3 cellular contexts compared by ENCODE assay signal in the genomic region with DNA sequence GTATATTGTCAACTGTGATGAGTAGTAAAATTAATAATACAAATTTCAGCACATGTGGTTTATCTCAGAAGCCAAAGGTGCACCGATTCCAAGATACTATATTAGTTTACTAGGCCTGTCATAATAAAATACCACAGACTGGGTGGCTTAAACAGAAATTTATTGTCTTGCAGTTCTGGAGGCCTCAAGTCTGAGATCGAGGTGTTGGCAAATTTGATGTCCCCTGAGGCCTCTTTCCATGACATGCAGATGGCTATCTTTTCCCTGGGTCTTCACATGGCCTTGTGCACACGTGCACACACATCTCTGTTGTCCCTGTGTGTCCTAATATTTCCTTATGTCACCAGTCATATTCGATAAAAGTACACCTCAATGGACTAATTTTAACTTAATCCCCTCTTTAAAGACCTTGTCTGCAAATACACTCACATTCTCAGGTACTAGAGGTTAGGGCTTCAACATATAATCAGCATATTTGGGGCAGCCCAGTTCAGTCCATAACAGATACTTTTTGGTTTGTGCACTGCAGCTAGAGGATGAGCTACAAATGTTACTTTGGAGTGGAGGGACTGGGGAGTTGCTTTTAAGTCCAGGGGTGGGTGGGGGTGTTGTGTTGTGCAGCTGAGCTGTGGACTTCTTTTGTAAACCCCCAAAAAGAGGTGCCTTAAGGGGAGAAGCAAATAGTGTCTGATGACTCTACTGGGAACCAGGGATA.
TF ChIP-seq lines count a peak whose summit lies in the region.

No MANE protein-coding gene starts in this region.

TF ChIP-seq in A549, 52 proteins besides CTCF, POLR2A, EP300 and RAD21:
- no peak for TF ChIP-seq KDM5A (IDR thresholded peaks at IDR 0.05)
- TF ChIP-seq NFE2L2 (conservative IDR thresholded peaks at IDR 0.05; ENCODE audit: low read length): no peak
- TF ChIP-seq CHD2 (IDR thresholded peaks at IDR 0.05; ENCODE audit: low read length, partially characterized antibody): no peak
- TF ChIP-seq JUNB (IDR thresholded peaks at IDR 0.05): no peak
- no peak for TF ChIP-seq NPAS2 (CRISPR knock-in tag; IDR thresholded peaks at IDR 0.05; ENCODE audit: borderline replicate concordance)
- TF ChIP-seq KDM1A (IDR thresholded peaks at IDR 0.05; ENCODE audit: low read depth): no peak
- no peak for TF ChIP-seq TP53 (CRISPR knock-in tag; IDR thresholded peaks at IDR 0.05)
- no peak for TF ChIP-seq EHMT2 (IDR thresholded peaks at IDR 0.05; ENCODE audit: low read depth)
- TF ChIP-seq, protein P1, sequence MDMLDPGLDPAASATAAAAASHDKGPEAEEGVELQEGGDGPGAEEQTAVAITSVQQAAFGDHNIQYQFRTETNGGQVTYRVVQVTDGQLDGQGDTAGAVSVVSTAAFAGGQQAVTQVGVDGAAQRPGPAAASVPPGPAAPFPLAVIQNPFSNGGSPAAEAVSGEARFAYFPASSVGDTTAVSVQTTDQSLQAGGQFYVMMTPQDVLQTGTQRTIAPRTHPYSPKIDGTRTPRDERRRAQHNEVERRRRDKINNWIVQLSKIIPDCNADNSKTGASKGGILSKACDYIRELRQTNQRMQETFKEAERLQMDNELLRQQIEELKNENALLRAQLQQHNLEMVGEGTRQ (IDR thresholded peaks at IDR 0.05): no peak
- no peak for TF ChIP-seq POLR2AphosphoS2 (conservative IDR thresholded peaks at IDR 0.05; ENCODE audit: low read length)
- TF ChIP-seq FOSL2 (IDR thresholded peaks at IDR 0.05): no peak
- TF ChIP-seq FOSL2 (CRISPR knock-in tag; IDR thresholded peaks at IDR 0.05): no peak
- no peak for TF ChIP-seq EHF (CRISPR knock-in tag; IDR thresholded peaks at IDR 0.05)
- no peak for TF ChIP-seq TFCP2L1 (CRISPR knock-in tag; IDR thresholded peaks at IDR 0.05)
- no peak for TF ChIP-seq MAZ (IDR thresholded peaks at IDR 0.05; ENCODE audit: borderline replicate concordance, low read depth, low read length)

TF ChIP-seq in HEK293, 187 proteins besides CTCF, POLR2A, EP300 and RAD21:
- TF ChIP-seq OSR2 (tag by site-specific recombination; IDR thresholded peaks at IDR 0.05) (no peak), ZNF600 (tag by site-specific recombination; IDR thresholded peaks at IDR 0.05) (0 out of 2 replicates have a peak, but pooled peaks have one; percentile 15), ZNF585B (tag by site-specific recombination; IDR thresholded peaks at IDR 0.05) (no peak), ZNF221 (tag by site-specific recombination; IDR thresholded peaks at IDR 0.05; ENCODE audit: borderline replicate concordance) (no peak), ZNF223 (tag by site-specific recombination; IDR thresholded peaks at IDR 0.05) (no peak), KLF8 (tag by site-specific recombination; IDR thresholded peaks at IDR 0.05) (no peak)
- TF ChIP-seq, protein P2, sequence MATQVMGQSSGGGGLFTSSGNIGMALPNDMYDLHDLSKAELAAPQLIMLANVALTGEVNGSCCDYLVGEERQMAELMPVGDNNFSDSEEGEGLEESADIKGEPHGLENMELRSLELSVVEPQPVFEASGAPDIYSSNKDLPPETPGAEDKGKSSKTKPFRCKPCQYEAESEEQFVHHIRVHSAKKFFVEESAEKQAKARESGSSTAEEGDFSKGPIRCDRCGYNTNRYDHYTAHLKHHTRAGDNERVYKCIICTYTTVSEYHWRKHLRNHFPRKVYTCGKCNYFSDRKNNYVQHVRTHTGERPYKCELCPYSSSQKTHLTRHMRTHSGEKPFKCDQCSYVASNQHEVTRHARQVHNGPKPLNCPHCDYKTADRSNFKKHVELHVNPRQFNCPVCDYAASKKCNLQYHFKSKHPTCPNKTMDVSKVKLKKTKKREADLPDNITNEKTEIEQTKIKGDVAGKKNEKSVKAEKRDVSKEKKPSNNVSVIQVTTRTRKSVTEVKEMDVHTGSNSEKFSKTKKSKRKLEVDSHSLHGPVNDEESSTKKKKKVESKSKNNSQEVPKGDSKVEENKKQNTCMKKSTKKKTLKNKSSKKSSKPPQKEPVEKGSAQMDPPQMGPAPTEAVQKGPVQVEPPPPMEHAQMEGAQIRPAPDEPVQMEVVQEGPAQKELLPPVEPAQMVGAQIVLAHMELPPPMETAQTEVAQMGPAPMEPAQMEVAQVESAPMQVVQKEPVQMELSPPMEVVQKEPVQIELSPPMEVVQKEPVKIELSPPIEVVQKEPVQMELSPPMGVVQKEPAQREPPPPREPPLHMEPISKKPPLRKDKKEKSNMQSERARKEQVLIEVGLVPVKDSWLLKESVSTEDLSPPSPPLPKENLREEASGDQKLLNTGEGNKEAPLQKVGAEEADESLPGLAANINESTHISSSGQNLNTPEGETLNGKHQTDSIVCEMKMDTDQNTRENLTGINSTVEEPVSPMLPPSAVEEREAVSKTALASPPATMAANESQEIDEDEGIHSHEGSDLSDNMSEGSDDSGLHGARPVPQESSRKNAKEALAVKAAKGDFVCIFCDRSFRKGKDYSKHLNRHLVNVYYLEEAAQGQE (tag by site-specific recombination; IDR thresholded peaks at IDR 0.05): no peak

TF ChIP-seq in K562, 482 proteins besides CTCF, POLR2A, EP300 and RAD21:
- TF ChIP-seq BACH1 (tag; IDR thresholded peaks at IDR 0.05) (no peak), RUNX1 (IDR thresholded peaks at IDR 0.05; ENCODE audit: low read depth) (no peak), BHLHE40 (IDR thresholded peaks at IDR 0.05; ENCODE audit: low read length) (0 out of 2 replicates have a peak, but pooled peaks have one; percentile 30), MYC (IDR thresholded peaks at IDR 0.05; ENCODE audit: low read depth, low read length) (0 out of 2 replicates have a peak, but pooled peaks have one; percentile 23), MYC (CRISPR knock-in tag; IDR thresholded peaks at IDR 0.05; ENCODE audit: borderline replicate concordance, low read depth) (no peak), KAT7 (CRISPR knock-in tag; IDR thresholded peaks at IDR 0.05; ENCODE audit: borderline replicate concordance) (no peak), ZZZ3 (IDR thresholded peaks at IDR 0.05) (no peak), STAT5B (CRISPR knock-in tag; IDR thresholded peaks at IDR 0.05) (no peak), GATA2 (CRISPR knock-in tag; IDR thresholded peaks at IDR 0.05) (0 out of 2 replicates have a peak, but pooled peaks have one; percentile 10), MAZ (CRISPR knock-in tag; conservative IDR thresholded peaks at IDR 0.05 in 1 of 2, IDR thresholded peaks at IDR 0.05 in 1 of 2) (no peak), NCOA2 (IDR thresholded peaks at IDR 0.05; ENCODE audit: partially characterized antibody in 2 of 2) (no peak), SMARCB1 (IDR thresholded peaks at IDR 0.05; ENCODE audit: insufficient read length, low read depth) (no peak), MTF1 (CRISPR knock-in tag; IDR thresholded peaks at IDR 0.05; ENCODE audit: borderline replicate concordance) (no peak), RCOR1 (IDR thresholded peaks at IDR 0.05; ENCODE audit: borderline replicate concordance in 1 of 2, low read depth in 2 of 2, low read length in 2 of 2) (0 out of 4 replicates have a peak, but pooled peaks of 1 of the 2 experiments have one; percentile 4)
- TF ChIP-seq, protein P3, sequence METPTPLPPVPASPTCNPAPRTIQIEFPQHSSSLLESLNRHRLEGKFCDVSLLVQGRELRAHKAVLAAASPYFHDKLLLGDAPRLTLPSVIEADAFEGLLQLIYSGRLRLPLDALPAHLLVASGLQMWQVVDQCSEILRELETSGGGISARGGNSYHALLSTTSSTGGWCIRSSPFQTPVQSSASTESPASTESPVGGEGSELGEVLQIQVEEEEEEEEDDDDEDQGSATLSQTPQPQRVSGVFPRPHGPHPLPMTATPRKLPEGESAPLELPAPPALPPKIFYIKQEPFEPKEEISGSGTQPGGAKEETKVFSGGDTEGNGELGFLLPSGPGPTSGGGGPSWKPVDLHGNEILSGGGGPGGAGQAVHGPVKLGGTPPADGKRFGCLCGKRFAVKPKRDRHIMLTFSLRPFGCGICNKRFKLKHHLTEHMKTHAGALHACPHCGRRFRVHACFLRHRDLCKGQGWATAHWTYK (CRISPR knock-in tag; IDR thresholded peaks at IDR 0.05): no peak
- TF ChIP-seq, protein P4, sequence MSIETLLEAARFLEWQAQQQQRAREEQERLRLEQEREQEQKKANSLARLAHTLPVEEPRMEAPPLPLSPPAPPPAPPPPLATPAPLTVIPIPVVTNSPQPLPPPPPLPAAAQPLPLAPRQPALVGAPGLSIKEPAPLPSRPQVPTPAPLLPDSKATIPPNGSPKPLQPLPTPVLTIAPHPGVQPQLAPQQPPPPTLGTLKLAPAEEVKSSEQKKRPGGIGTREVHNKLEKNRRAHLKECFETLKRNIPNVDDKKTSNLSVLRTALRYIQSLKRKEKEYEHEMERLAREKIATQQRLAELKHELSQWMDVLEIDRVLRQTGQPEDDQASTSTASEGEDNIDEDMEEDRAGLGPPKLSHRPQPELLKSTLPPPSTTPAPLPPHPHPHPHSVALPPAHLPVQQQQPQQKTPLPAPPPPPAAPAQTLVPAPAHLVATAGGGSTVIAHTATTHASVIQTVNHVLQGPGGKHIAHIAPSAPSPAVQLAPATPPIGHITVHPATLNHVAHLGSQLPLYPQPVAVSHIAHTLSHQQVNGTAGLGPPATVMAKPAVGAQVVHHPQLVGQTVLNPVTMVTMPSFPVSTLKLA (conservative IDR thresholded peaks at IDR 0.05): peak in 1 of 2 experiments; percentile 40; a peak in 1 of 4 replicates
- TF ChIP-seq, protein P5, sequence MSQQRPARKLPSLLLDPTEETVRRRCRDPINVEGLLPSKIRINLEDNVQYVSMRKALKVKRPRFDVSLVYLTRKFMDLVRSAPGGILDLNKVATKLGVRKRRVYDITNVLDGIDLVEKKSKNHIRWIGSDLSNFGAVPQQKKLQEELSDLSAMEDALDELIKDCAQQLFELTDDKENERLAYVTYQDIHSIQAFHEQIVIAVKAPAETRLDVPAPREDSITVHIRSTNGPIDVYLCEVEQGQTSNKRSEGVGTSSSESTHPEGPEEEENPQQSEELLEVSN (IDR thresholded peaks at IDR 0.05; ENCODE audit: borderline replicate concordance in 1 of 2, extremely low read depth in 1 of 2, insufficient read depth in 1 of 2, insufficient read length in 1 of 2, low read depth in 1 of 2, low read length in 1 of 2, poor library complexity in 1 of 2, severe bottlenecking in 1 of 2): no peak
